Comparison of ENCODE assay signal across 2 cellular contexts in genomic region chr3:78893161-78893560, GRCh38.
A peak's percentile ranks its signal among the peaks of the same experiment; 100 is the strongest.
TF ChIP-seq lines count a peak whose summit lies in the region.

No MANE protein-coding gene starts in this region.

TF ChIP-seq in GM23338, 12 proteins besides CTCF, POLR2A, EP300 and RAD21:
- peak; percentile 41; the same call in 1 of the 2 replicates for TF ChIP-seq ZNF462 (CRISPR knock-in tag; IDR thresholded peaks at IDR 0.05)
- no peak for TF ChIP-seq EZH2phosphoT487 (IDR thresholded peaks at IDR 0.05; ENCODE audit: unreplicated experiment)
TF ChIP-seq in GM23338: peak in this region for 1.

TF ChIP-seq in H1, 55 proteins besides CTCF, POLR2A, EP300 and RAD21:
- TF ChIP-seq CBX5 (IDR thresholded peaks at IDR 0.05; ENCODE audit: low read depth, low read length) (no peak), TEAD4 (IDR thresholded peaks at IDR 0.05; ENCODE audit: low read depth, low read length) (0 out of 2 replicates have a peak, but pooled peaks have one; percentile 32), SP1 (IDR thresholded peaks at IDR 0.05; ENCODE audit: low read depth, low read length) (0 out of 2 replicates have a peak, but pooled peaks have one; percentile 35)
TF ChIP-seq in H1: peak in this region for 2.
